In genomic region chr5:171509467-171509866, GRCh38 we compare ENCODE assay signal across 26 cellular contexts.
"Had no signal": no experiment of that assay in that cellular context is flagged by ENCODE, and none has a peak within 500 bp of the region (broad histone marks: within the 10 kb centered on the region; RNA-seq: fewer than 3 reads in every experiment).

No MANE protein-coding gene starts in this region.

- DNase-seq: colonic mucosa; cortex of kidney; effector CD8-positive, alpha-beta T cell; effector memory CD8-positive, alpha-beta T cell; endodermal cell; erythroblast; esophagus squamous epithelium; foreskin fibroblast; foreskin melanocyte; gastrocnemius medialis; glutamatergic neuron; head of caudate nucleus; heart right ventricle; hippocampal formation; left cardiac atrium; left lung; left ventricle myocardium superior; lower lobe of right lung; mesenchymal stem cell; midbrain had no signal

- H3K27me3 Mint-ChIP-seq: dendritic cell treated with granulocyte-macrophage colony-stimulating factor and Interleukin-4, amounts not matched to agents 40 ng/mL and 50 ng/mL, for 4 days had no signal

- H3K4me1 Mint-ChIP-seq: endodermal cell had no signal

- H3K4me3 ChIP-seq: colonic mucosa, esophagus squamous epithelium, gastrocnemius medialis, heart right ventricle, left lung, lower lobe of right lung had no signal

- H3K9me3 Mint-ChIP-seq: dendritic cell treated with granulocyte-macrophage colony-stimulating factor and Interleukin-4, amounts not matched to agents 40 ng/mL and 50 ng/mL, for 4 days; effector memory CD8-positive, alpha-beta T cell; endodermal cell had no signal

- H3K27ac ChIP-seq: colonic mucosa, epithelial cell of prostate, esophagus squamous epithelium, gastrocnemius medialis, heart right ventricle, left lung, lower lobe of right lung had no signal

- H3K9me3 ChIP-seq: colonic mucosa, esophagus squamous epithelium, gastrocnemius medialis, heart right ventricle, left lung, lower lobe of right lung had no signal

- H3K4me3 Mint-ChIP-seq: dendritic cell treated with granulocyte-macrophage colony-stimulating factor and Interleukin-4, amounts not matched to agents 40 ng/mL and 50 ng/mL, for 4 days; effector memory CD8-positive, alpha-beta T cell; endodermal cell had no signal

- H3K4me1 ChIP-seq: colonic mucosa, esophagus squamous epithelium, gastrocnemius medialis, left lung, lower lobe of right lung had no signal

- H3K27me3 ChIP-seq: colonic mucosa, esophagus squamous epithelium, gastrocnemius medialis, heart right ventricle, left lung had no signal

- H3K36me3 ChIP-seq: colonic mucosa, esophagus squamous epithelium, gastrocnemius medialis, heart right ventricle, left lung, lower lobe of right lung had no signal

- ATAC-seq: effector memory CD8-positive, alpha-beta T cell; esophagus mucosa; gastrocnemius medialis; heart right ventricle; left cardiac atrium; left lung; left ventricle myocardium superior; lower lobe of right lung had no signal

- FAIRE-seq: endometrium, islet of Langerhans, keratinocyte had no signal

- H3K27ac Mint-ChIP-seq: dendritic cell treated with granulocyte-macrophage colony-stimulating factor and Interleukin-4, amounts not matched to agents 40 ng/mL and 50 ng/mL, for 4 days; effector memory CD8-positive, alpha-beta T cell; endodermal cell had no signal
